Comparison of ENCODE assay signal across 7 cellular contexts in genomic region chr1:226702957-226703831, GRCh38.
A peak's percentile ranks its signal among the peaks of the same experiment; 100 is the strongest.
DNase-seq lines count a peak whose midpoint lies in the region; ATAC-seq lines count a peak whose summit lies in the region.

No MANE protein-coding gene starts in this region.

- ATAC-seq in GM18502 (IDR thresholded peaks at IDR 0.05; ENCODE audit: poor library complexity, unreplicated experiment) (peak; percentile 75), HG02763 (IDR thresholded peaks at IDR 0.05; ENCODE audit: unreplicated experiment) (peak; percentile 84)
- peak; percentile 76 to 81 for ATAC-seq in activated CD4-positive, CD25-positive, alpha-beta regulatory T cell treated with anti-CD3 and anti-CD28 coated beads, Interleukin-2, amount 50 U/mL, for 24 hours

- DNase-seq in NCI-H146 treated with DMSO at 0.1 percent for 48 hours (lab: John Stamatoyannopoulos, UW; ENCODE audit: unreplicated experiment) (peak; percentile 15), cerebellar cortex (ENCODE audit: low spot score) (peak; percentile 57), kidney tubule cell (ENCODE audit: low spot score) (peak; percentile 61)
- peak; percentile 55 to 66 for DNase-seq in stimulated activated CD4-positive, alpha-beta T cell treated with anti-CD3 and anti-CD28 coated beads, Interleukin-1b, Interleukin-23, amount 100 ng/mL, for 1 hour (ENCODE audit: low read depth in 2 of 2)

Comparison
In these comparisons a context has a peak if more than half of its experiments do, and no peak if none do; other contexts are left out.
1. Peak in every context shown above with its lines: DNase-seq and ATAC-seq.